ENCODE assay signal across 1 cellular context in genomic region chr17:81977211-81978091, GRCh38.
TF ChIP-seq lines count a peak whose summit lies in the region.

ASPSCR1 (plus strand) TSS chr17:81977629; CDS start chr17:81977647, 18 bp downstream.

TF ChIP-seq in K562, 482 proteins besides CTCF, POLR2A, EP300 and RAD21 (continued from another document and continues in another):
- TF ChIP-seq, protein P1, sequence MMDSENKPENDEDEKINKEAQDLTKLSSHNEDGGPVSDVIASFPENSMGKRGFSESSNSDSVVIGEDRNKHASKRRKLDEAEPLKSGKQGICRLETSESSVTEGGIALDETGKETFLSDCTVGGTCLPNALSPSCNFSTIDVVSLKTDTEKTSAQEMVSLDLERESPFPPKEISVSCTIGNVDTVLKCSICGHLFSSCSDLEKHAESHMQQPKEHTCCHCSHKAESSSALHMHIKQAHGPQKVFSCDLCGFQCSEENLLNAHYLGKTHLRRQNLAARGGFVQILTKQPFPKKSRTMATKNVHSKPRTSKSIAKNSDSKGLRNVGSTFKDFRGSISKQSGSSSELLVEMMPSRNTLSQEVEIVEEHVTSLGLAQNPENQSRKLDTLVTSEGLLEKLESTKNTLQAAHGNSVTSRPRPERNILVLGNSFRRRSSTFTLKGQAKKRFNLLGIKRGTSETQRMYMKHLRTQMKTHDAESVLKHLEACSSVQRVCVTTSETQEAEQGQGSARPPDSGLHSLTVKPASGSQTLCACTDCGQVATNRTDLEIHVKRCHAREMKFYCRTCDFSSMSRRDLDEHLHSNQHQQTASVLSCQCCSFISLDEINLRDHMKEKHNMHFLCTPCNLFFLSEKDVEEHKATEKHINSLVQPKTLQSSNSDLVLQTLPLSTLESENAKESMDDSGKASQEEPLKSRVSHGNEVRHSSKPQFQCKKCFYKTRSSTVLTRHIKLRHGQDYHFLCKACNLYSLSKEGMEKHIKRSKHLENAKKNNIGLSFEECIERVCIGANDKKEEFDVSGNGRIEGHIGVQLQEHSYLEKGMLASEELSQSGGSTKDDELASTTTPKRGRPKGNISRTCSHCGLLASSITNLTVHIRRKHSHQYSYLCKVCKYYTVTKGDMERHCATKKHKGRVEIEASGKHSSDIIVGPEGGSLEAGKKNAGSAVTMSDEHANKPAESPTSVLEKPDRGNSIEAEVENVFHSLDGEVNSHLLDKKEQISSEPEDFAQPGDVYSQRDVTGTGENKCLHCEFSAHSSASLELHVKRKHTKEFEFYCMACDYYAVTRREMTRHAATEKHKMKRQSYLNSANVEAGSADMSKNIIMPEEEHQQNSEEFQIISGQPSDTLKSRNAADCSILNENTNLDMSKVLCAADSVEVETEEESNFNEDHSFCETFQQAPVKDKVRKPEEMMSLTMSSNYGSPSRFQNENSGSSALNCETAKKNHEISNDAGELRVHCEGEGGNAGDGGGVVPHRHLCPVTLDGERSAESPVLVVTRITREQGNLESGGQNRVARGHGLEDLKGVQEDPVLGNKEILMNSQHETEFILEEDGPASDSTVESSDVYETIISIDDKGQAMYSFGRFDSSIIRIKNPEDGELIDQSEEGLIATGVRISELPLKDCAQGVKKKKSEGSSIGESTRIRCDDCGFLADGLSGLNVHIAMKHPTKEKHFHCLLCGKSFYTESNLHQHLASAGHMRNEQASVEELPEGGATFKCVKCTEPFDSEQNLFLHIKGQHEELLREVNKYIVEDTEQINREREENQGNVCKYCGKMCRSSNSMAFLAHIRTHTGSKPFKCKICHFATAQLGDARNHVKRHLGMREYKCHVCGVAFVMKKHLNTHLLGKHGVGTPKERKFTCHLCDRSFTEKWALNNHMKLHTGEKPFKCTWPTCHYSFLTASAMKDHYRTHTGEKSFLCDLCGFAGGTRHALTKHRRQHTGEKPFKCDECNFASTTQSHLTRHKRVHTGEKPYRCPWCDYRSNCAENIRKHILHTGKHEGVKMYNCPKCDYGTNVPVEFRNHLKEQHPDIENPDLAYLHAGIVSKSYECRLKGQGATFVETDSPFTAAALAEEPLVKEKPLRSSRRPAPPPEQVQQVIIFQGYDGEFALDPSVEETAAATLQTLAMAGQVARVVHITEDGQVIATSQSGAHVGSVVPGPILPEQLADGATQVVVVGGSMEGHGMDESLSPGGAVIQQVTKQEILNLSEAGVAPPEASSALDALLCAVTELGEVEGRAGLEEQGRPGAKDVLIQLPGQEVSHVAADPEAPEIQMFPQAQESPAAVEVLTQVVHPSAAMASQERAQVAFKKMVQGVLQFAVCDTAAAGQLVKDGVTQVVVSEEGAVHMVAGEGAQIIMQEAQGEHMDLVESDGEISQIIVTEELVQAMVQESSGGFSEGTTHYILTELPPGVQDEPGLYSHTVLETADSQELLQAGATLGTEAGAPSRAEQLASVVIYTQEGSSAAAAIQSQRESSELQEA (IDR thresholded peaks at IDR 0.05; ENCODE audit: low read depth), result no peak
- TF ChIP-seq SMAD4 (CRISPR knock-in tag; conservative IDR thresholded peaks at IDR 0.05) (peak; percentile 97), TEAD2 (tag; IDR thresholded peaks at IDR 0.05) (no peak), TCF15 (CRISPR knock-in tag; IDR thresholded peaks at IDR 0.05) (no peak), GABPA (tag; conservative IDR thresholded peaks at IDR 0.05; ENCODE audit: low read depth) (peak; percentile 90), SMAD1 (IDR thresholded peaks at IDR 0.05; ENCODE audit: low read depth, low read length, partially characterized antibody) (peak; percentile 32), NONO (IDR thresholded peaks at IDR 0.05; ENCODE audit: low read depth in 2 of 2, low read length in 1 of 2) (peak; percentile 82 to 91), ZNF282 (CRISPR knock-in tag; IDR thresholded peaks at IDR 0.05) (no peak), ESRRA (IDR thresholded peaks at IDR 0.05; ENCODE audit: borderline replicate concordance, low read depth) (peak; percentile 84), CGGBP1 (CRISPR knock-in tag; IDR thresholded peaks at IDR 0.05) (peak; percentile 78; the same call in 1 of the 2 replicates), ZNF395 (CRISPR knock-in tag; IDR thresholded peaks at IDR 0.05) (peak; percentile 73; the same call in 1 of the 2 replicates), PHF21A (IDR thresholded peaks at IDR 0.05; ENCODE audit: borderline replicate concordance, low read depth) (no peak), ETV5 (CRISPR knock-in tag; IDR thresholded peaks at IDR 0.05; ENCODE audit: low read depth) (peak; percentile 66; the same call in 1 of the 2 replicates), ID3 (CRISPR knock-in tag; IDR thresholded peaks at IDR 0.05) (no peak), ID3 (tag; IDR thresholded peaks at IDR 0.05) (peak; percentile 60), KLF6 (CRISPR knock-in tag; IDR thresholded peaks at IDR 0.05; ENCODE audit: borderline replicate concordance) (no peak), ZFX (CRISPR knock-in tag; IDR thresholded peaks at IDR 0.05) (peak; percentile 49; the same call in 1 of the 2 replicates), MITF (IDR thresholded peaks at IDR 0.05) (peak; percentile 94), NCOA6 (IDR thresholded peaks at IDR 0.05) (peak; percentile 78), SREBF1 (IDR thresholded peaks at IDR 0.05; ENCODE audit: borderline replicate concordance, low read depth, low read length) (peak; percentile 41; the same call in 1 of the 2 replicates), KAT7 (CRISPR knock-in tag; IDR thresholded peaks at IDR 0.05; ENCODE audit: borderline replicate concordance) (peak; percentile 41), MBD2 (IDR thresholded peaks at IDR 0.05; ENCODE audit: borderline replicate concordance, low read depth) (peak; percentile 16; the same call in 1 of the 2 replicates), TRIM24 (IDR thresholded peaks at IDR 0.05) (no peak), MTA2 (IDR thresholded peaks at IDR 0.05; ENCODE audit: low read depth) (no peak), ZNF140 (CRISPR knock-in tag; IDR thresholded peaks at IDR 0.05) (no peak), RFX5 (IDR thresholded peaks at IDR 0.05; ENCODE audit: low read depth, low read length) (no peak), ZHX1 (conservative IDR thresholded peaks at IDR 0.05; ENCODE audit: low read length) (0 out of 2 replicates have a peak, but pooled peaks have one; percentile 30), RB1 (IDR thresholded peaks at IDR 0.05; ENCODE audit: low read depth) (peak; percentile 96), HNRNPL (IDR thresholded peaks at IDR 0.05; ENCODE audit: low read depth, low read length) (0 out of 2 replicates have a peak, but pooled peaks have one; percentile 25), CCAR2 (IDR thresholded peaks at IDR 0.05; ENCODE audit: low read depth, low read length) (no peak), ZBTB7A (IDR thresholded peaks at IDR 0.05; ENCODE audit: borderline replicate concordance, control insufficient read depth, low read depth, low read length) (peak; percentile 100), CREB1 (IDR thresholded peaks at IDR 0.05) (peak; percentile 81), CREB1 (CRISPR knock-in tag; IDR thresholded peaks at IDR 0.05) (peak; percentile 88), PHF8 (IDR thresholded peaks at IDR 0.05; ENCODE audit: borderline replicate concordance, low read length) (peak; percentile 86; the same call in 1 of the 2 replicates), KLF1 (tag; IDR thresholded peaks at IDR 0.05) (peak; percentile 81), CBFA2T3 (IDR thresholded peaks at IDR 0.05) (peak; percentile 23; the same call in 1 of the 2 replicates), MIER1 (IDR thresholded peaks at IDR 0.05; ENCODE audit: low read depth) (no peak), RCOR1 (IDR thresholded peaks at IDR 0.05; ENCODE audit: borderline replicate concordance in 1 of 2, low read depth in 2 of 2, low read length in 2 of 2) (peak in 1 of 2 experiments; percentile 32; a peak in 1 of 4 replicates), TCF3 (CRISPR knock-in tag; IDR thresholded peaks at IDR 0.05) (peak; percentile 51; the same call in 1 of the 2 replicates), SRSF3 (IDR thresholded peaks at IDR 0.05; ENCODE audit: insufficient read depth, low read length) (no peak), CHD2 (IDR thresholded peaks at IDR 0.05; ENCODE audit: low read depth, low read length) (no peak), FUS (optimal IDR thresholded peaks at IDR 0.05; ENCODE audit: low read depth, low read length) (peak; percentile 37)
- TF ChIP-seq, protein P2, sequence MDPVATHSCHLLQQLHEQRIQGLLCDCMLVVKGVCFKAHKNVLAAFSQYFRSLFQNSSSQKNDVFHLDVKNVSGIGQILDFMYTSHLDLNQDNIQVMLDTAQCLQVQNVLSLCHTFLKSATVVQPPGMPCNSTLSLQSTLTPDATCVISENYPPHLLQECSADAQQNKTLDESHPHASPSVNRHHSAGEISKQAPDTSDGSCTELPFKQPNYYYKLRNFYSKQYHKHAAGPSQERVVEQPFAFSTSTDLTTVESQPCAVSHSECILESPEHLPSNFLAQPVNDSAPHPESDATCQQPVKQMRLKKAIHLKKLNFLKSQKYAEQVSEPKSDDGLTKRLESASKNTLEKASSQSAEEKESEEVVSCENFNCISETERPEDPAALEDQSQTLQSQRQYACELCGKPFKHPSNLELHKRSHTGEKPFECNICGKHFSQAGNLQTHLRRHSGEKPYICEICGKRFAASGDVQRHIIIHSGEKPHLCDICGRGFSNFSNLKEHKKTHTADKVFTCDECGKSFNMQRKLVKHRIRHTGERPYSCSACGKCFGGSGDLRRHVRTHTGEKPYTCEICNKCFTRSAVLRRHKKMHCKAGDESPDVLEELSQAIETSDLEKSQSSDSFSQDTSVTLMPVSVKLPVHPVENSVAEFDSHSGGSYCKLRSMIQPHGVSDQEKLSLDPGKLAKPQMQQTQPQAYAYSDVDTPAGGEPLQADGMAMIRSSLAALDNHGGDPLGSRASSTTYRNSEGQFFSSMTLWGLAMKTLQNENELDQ (CRISPR knock-in tag; IDR thresholded peaks at IDR 0.05; ENCODE audit: borderline replicate concordance), result no peak
- TF ChIP-seq, protein P3, sequence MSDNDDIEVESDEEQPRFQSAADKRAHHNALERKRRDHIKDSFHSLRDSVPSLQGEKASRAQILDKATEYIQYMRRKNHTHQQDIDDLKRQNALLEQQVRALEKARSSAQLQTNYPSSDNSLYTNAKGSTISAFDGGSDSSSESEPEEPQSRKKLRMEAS (CRISPR knock-in tag; IDR thresholded peaks at IDR 0.05), result peak; percentile 94
- TF ChIP-seq, protein P4, sequence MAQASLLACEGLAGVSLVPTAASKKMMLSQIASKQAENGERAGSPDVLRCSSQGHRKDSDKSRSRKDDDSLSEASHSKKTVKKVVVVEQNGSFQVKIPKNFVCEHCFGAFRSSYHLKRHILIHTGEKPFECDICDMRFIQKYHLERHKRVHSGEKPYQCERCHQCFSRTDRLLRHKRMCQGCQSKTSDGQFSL (CRISPR knock-in tag; IDR thresholded peaks at IDR 0.05), result no peak; the same call in 1 of the 2 replicates
- TF ChIP-seq, protein P4 (tag; IDR thresholded peaks at IDR 0.05), result no peak
